Comparison of ENCODE assay signal across 9 cellular contexts in the genomic region with DNA sequence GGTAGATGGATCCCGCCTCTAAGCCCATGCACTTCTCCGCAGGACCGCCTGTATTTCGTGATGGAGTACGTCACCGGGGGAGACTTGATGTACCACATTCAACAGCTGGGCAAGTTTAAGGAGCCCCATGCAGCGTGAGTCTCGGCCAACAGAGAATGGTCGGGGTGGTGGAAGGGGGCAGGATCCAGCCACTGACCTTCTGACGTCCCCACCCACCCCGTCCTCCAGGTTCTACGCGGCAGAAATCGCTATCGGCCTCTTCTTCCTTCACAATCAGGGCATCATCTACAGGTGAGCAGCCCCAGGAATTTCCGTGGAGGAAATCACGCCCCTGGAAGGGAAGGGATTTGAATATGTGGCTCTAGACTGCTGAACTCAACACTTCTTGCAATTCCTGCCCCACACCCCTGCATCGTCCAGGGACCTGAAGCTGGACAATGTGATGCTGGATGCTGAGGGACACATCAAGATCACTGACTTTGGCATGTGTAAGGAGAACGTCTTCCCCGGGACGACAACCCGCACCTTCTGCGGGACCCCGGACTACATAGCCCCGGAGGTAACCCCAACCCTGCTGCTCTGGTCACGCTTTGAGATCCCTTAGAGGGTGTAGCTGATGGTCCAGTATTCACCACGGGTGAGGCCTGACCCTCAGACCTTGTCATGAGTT. TPM values are rescaled to one million over a fixed set of nuclear protein-coding genes. Genes with fewer than 3 reads are reported as not detected.
"Had no signal": no experiment of that assay in that cellular context is flagged by ENCODE, and none has a peak within 500 bp of the region (broad histone marks: within the 10 kb centered on the region; RNA-seq: fewer than 3 reads in every experiment).

No MANE protein-coding gene starts in this region.

- H3K27ac Mint-ChIP-seq: GM23338 had no signal

- H3K9me3 Mint-ChIP-seq: GM23338 had no signal

- FAIRE-seq: HTR-8/SVneo, K562 had no signal

- ATAC-seq: GM23338, K562 had no signal

- DNase-seq: H7, HCEC 1CT, IMR-90, KG1 had no signal

- H3K4me3 ChIP-seq: GM23338, K562 had no signal

- H2AFZ ChIP-seq: GM23338 had no signal

- H3K4me3 Mint-ChIP-seq: GM23338 had no signal

RNA-seq across cellular contexts. Expression of a gene that starts 8.8 kb away (rescaled TPM):
- total RNA-seq: H4, HT-29, K562 had no signal
- polyA plus RNA-seq: K562 had no signal

RNA-seq across cellular contexts. Expression of a gene that starts 18.3 kb away (rescaled TPM):
- total RNA-seq: H4, IMR-90, K562 had no signal
- polyA plus RNA-seq: IMR-90, K562 had no signal
